In genomic region chr4:127888559-127888958, GRCh38 we compare ENCODE assay signal across 21 cellular contexts.
"Had no signal": no experiment of that assay in that cellular context is flagged by ENCODE, and none has a peak within 500 bp of the region (broad histone marks: within the 10 kb centered on the region; RNA-seq: fewer than 3 reads in every experiment).

No MANE protein-coding gene starts in this region.

- DNase-seq: activated CD4-positive, alpha-beta T cell treated with anti-CD3 and anti-CD28 coated beads, Interleukin-2, amount 10 ng/mL, durations not matched to agents 24 days and 14 days; activated CD4-positive, CD25-positive, alpha-beta regulatory T cell; activated CD8-positive, alpha-beta memory T cell treated with anti-CD3 and anti-CD28 coated beads, Interleukin-2, amount 50 U/mL, for 4 hours; activated CD8-positive, alpha-beta T cell treated with anti-CD3 and anti-CD28 coated beads, Interleukin-2, amount 10 ng/mL, durations not matched to agents 7 days and 5 days; activated effector memory CD4-positive, alpha-beta T cell treated with anti-CD3 and anti-CD28 coated beads, Interleukin-2, amount 50 U/mL, for 16 hours; activated T-cell treated with anti-CD3 and anti-CD28 coated beads, Interleukin-2, amount 50 U/mL, for 48 hours; amniotic stem cell; body of pancreas; central memory CD4-positive, alpha-beta T cell; effector CD4-positive, alpha-beta T cell; foreskin keratinocyte; head of caudate nucleus; kidney glomerular epithelial cell; left ventricle myocardium superior; nucleus accumbens; tibial artery had no signal

- H3K27ac ChIP-seq: body of pancreas, coronary artery, esophagus muscularis mucosa, foreskin keratinocyte, tibial artery had no signal

- H3K4me3 Mint-ChIP-seq: activated CD4-positive, alpha-beta T cell treated with anti-CD3 and anti-CD28 coated beads, Interleukin-2, amount 10 ng/mL, durations not matched to agents 24 days and 14 days; activated CD8-positive, alpha-beta T cell treated with anti-CD3 and anti-CD28 coated beads, Interleukin-2, amount 10 ng/mL, durations not matched to agents 7 days and 5 days; activated naive CD8-positive, alpha-beta T cell; nephron; stimulated activated effector memory CD8-positive, alpha-beta T cell treated with anti-CD3 and anti-CD28 coated beads, Interleukin-12 subunit alpha, Interleukin-12 subunit beta, amount 100 ng/mL, for 72 hours had no signal

- H3K4me1 ChIP-seq: body of pancreas, esophagus muscularis mucosa, foreskin keratinocyte, tibial artery had no signal

- H3K27me3 Mint-ChIP-seq: activated CD4-positive, alpha-beta T cell treated with anti-CD3 and anti-CD28 coated beads, Interleukin-2, amount 10 ng/mL, durations not matched to agents 24 days and 14 days; activated naive CD8-positive, alpha-beta T cell had no signal

- H3K27ac Mint-ChIP-seq: activated CD4-positive, alpha-beta T cell treated with anti-CD3 and anti-CD28 coated beads, Interleukin-2, amount 10 ng/mL, durations not matched to agents 24 days and 14 days; activated CD8-positive, alpha-beta T cell treated with anti-CD3 and anti-CD28 coated beads, Interleukin-2, amount 10 ng/mL, durations not matched to agents 7 days and 5 days; activated naive CD8-positive, alpha-beta T cell; nephron; stimulated activated effector memory CD8-positive, alpha-beta T cell treated with anti-CD3 and anti-CD28 coated beads, Interleukin-12 subunit alpha, Interleukin-12 subunit beta, amount 100 ng/mL, for 72 hours had no signal

- ATAC-seq: activated CD8-positive, alpha-beta T cell treated with anti-CD3 and anti-CD28 coated beads, Interleukin-2, amount 10 ng/mL, durations not matched to agents 7 days and 5 days; body of pancreas; foreskin keratinocyte; left ventricle myocardium superior; stimulated activated effector memory CD8-positive, alpha-beta T cell treated with anti-CD3 and anti-CD28 coated beads, Interleukin-12 subunit alpha, Interleukin-12 subunit beta, amount 100 ng/mL, for 72 hours had no signal

- H3K9me3 Mint-ChIP-seq: activated CD4-positive, alpha-beta T cell treated with anti-CD3 and anti-CD28 coated beads, Interleukin-2, amount 10 ng/mL, durations not matched to agents 24 days and 14 days; nephron; stimulated activated effector memory CD8-positive, alpha-beta T cell treated with anti-CD3 and anti-CD28 coated beads, Interleukin-12 subunit alpha, Interleukin-12 subunit beta, amount 100 ng/mL, for 72 hours had no signal

- H3K4me3 ChIP-seq: body of pancreas, coronary artery, esophagus muscularis mucosa, tibial artery had no signal

- H3K9me3 ChIP-seq: body of pancreas, esophagus muscularis mucosa, tibial artery had no signal

- H3K36me3 ChIP-seq: esophagus muscularis mucosa, tibial artery had no signal

- H3K4me1 Mint-ChIP-seq: stimulated activated effector memory CD8-positive, alpha-beta T cell treated with anti-CD3 and anti-CD28 coated beads, Interleukin-12 subunit alpha, Interleukin-12 subunit beta, amount 100 ng/mL, for 72 hours had no signal

- H3K27me3 ChIP-seq: body of pancreas, esophagus muscularis mucosa, foreskin keratinocyte, tibial artery had no signal
